Comparison of ENCODE assay signal across 2 cellular contexts in the genomic region with DNA sequence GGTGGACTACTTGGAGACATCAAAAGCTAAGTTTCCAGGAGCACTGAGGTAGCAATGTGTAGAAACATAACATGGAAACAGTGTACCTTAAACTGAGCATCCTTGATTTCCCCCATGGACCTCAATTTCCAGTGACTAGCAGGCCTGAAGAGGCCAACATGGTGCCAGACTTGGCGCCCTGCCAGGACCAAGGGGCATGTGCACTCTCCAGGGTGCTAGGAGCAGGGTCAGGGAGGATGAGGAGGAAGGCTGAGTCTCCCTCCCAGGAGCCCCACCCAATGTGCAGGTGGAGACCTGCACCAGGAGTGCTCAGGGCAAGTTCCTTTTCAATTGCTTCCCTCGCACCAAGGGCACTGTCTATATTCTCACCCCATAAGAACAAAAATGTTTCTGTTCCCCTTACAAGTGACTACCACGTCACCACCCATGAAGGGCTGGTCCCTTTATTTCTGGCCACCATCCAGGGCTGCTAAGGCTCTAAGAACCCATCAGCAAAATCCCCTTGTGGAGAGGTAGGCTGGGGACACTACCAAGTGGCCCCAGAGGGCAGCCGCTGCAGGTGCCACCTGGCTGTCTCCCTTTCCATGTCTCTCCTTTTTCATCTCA.
TF ChIP-seq lines count a peak whose summit lies in the region.

No MANE protein-coding gene starts in this region.

TF ChIP-seq in HEK293, 187 proteins besides CTCF, POLR2A, EP300 and RAD21:
- TF ChIP-seq, protein P1, sequence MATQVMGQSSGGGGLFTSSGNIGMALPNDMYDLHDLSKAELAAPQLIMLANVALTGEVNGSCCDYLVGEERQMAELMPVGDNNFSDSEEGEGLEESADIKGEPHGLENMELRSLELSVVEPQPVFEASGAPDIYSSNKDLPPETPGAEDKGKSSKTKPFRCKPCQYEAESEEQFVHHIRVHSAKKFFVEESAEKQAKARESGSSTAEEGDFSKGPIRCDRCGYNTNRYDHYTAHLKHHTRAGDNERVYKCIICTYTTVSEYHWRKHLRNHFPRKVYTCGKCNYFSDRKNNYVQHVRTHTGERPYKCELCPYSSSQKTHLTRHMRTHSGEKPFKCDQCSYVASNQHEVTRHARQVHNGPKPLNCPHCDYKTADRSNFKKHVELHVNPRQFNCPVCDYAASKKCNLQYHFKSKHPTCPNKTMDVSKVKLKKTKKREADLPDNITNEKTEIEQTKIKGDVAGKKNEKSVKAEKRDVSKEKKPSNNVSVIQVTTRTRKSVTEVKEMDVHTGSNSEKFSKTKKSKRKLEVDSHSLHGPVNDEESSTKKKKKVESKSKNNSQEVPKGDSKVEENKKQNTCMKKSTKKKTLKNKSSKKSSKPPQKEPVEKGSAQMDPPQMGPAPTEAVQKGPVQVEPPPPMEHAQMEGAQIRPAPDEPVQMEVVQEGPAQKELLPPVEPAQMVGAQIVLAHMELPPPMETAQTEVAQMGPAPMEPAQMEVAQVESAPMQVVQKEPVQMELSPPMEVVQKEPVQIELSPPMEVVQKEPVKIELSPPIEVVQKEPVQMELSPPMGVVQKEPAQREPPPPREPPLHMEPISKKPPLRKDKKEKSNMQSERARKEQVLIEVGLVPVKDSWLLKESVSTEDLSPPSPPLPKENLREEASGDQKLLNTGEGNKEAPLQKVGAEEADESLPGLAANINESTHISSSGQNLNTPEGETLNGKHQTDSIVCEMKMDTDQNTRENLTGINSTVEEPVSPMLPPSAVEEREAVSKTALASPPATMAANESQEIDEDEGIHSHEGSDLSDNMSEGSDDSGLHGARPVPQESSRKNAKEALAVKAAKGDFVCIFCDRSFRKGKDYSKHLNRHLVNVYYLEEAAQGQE (tag by site-specific recombination; IDR thresholded peaks at IDR 0.05) = peak; percentile 48
- no peak for TF ChIP-seq ZNF629 (tag by site-specific recombination; IDR thresholded peaks at IDR 0.05)
- TF ChIP-seq ZNF202 (tag by site-specific recombination; IDR thresholded peaks at IDR 0.05; ENCODE audit: borderline replicate concordance) = no peak
- TF ChIP-seq ZNF146 (tag by site-specific recombination; IDR thresholded peaks at IDR 0.05) = no peak

TF ChIP-seq in K562, 482 proteins besides CTCF, POLR2A, EP300 and RAD21:
- TF ChIP-seq NFIX (CRISPR knock-in tag; IDR thresholded peaks at IDR 0.05; ENCODE audit: low read depth) (peak; percentile 22; the same call in 1 of the 2 replicates), YBX1 (IDR thresholded peaks at IDR 0.05) (no peak), NFIC (IDR thresholded peaks at IDR 0.05) (peak; percentile 72)
